Comparison of ENCODE assay signal across 9 cellular contexts in the genomic region with DNA sequence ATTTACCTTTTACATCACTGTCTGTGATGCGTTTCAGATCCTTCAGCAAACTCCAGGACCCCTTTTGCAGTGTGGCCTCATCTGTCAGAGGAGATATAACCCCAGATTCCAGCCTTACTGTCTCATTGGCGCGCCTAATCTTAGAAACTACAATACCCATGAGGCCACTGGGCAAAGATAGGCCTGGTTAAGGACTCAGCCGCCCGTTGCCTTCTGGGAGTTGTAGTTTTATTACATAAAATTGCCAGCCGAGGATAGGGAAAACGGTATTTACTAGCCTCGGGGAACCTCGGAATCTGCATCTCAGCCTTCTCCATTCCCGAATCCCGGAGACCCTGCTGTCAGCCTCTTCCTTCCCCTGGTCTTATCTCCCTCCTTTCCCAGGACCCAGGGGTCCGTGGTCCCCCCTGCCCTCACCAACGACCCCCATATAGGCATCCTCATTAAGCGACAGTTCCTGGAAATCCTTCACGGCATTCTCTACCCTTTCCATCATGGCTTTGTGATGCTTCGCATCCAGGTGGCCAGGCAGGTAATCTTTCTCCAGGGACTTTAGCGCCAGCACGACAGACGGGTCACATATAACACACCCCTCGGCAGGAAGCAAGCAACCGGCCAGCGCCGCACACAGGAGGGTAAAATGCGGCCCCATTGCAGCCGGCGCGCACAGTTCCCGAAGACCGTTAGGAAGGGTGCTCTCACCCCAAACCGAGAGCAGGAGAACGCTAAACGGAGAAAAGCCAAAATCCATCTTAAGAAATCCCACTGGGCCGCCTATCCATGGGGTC. TPM values are rescaled to one million over a fixed set of nuclear protein-coding genes. Genes with fewer than 3 reads are reported as not detected.
DNase-seq lines count a peak whose midpoint lies in the region; ATAC-seq and TF ChIP-seq lines count a peak whose summit lies in the region.
"Had no signal": no experiment of that assay in that cellular context is flagged by ENCODE, and none has a peak within 500 bp of the region (broad histone marks: within the 10 kb centered on the region; RNA-seq: fewer than 3 reads in every experiment).

No MANE protein-coding gene starts in this region.

- H3K9me3 ChIP-seq in HUES6 (ENCODE audit: control insufficient read depth, insufficient read depth, low read depth, low read length) (no peaks in the 10 kb centered on the region), adrenal gland (replicated peaks in 1 of 3) (no peaks in the 10 kb centered on the region)

- H3K27me3 ChIP-seq in HUES6 (ENCODE audit: control insufficient read depth, insufficient read depth, low read length) (peaks cover 6% of the 10 kb centered on the region), adrenal gland (no peaks in the 10 kb centered on the region)

- DNase-seq in Caki2 (ENCODE audit: low read depth) (peak; percentile 55), RPMI7951 (ENCODE audit: low read depth) (peak; percentile 60), adrenal gland (peak; percentile 67 to 86 (median 77)), hippocampal formation (lab: John Stamatoyannopoulos, UW) (peak; percentile 44 to 53), coronary artery (ENCODE audit: low spot score) (no peak)
- peak; percentile 43 for DNase-seq in stimulated activated CD4-positive, alpha-beta T cell treated with anti-CD3 and anti-CD28 coated beads, Interleukin-4, amount 100 ng/mL, for 1 hour

- no peak for TF ChIP-seq POLR2A in adrenal gland (IDR thresholded peaks at IDR 0.05)

- WGBS in adrenal gland, 4 donors: 31 to 37% (median 35%) methylated on average over 27 to 33 of the region's 33 CpGs

- H3K4me1 ChIP-seq in HUES6 (ENCODE audit: control insufficient read depth, insufficient read depth, low read length) (peaks cover 22% of the 10 kb centered on the region), adrenal gland (replicated peaks in 1 of 2) (peaks cover 9 to 13% of the 10 kb centered on the region in 2 donors)

- peaks cover 12% of the 10 kb centered on the region for H3K36me3 ChIP-seq in HUES6 (ENCODE audit: control insufficient read depth, insufficient read depth, low read length)
- no peaks in the 10 kb centered on the region for H3K36me3 ChIP-seq in adrenal gland (replicated peaks in 1 of 2)

- H3K4me3 ChIP-seq in HUES6 (ENCODE audit: low read depth, low read length) (peak overlapping the region; percentile 51), adrenal gland (no peak overlapping the region), coronary artery (no peak overlapping the region)

- intact Hi-C loops in adrenal gland (cut with DNase I): no loop called here

- in situ Hi-C loops in Caki2 (cut with HindIII; ENCODE audit: low pct_unique_long_range_greater_than_20kb, low sequenced_read_pairs): no loop called here

- ATAC-seq in GM18868 (IDR thresholded peaks at IDR 0.05; ENCODE audit: unreplicated experiment): no peak

- H3K9ac ChIP-seq in HUES6 (ENCODE audit: low read length): no peak overlapping the region

- TF ChIP-seq CTCF in adrenal gland (IDR thresholded peaks at IDR 0.05) (no peak), coronary artery (IDR thresholded peaks at IDR 0.05) (no peak)

- H3K27ac ChIP-seq in HUES6 (ENCODE audit: low read depth, low read length) (no peak overlapping the region), adrenal gland (peak overlapping the region in 2 of 5 donors; percentile 9 to 48), coronary artery (no peak overlapping the region)
- H3K27ac ChIP-seq: HL-60 had no signal

RNA-seq across cellular contexts. Expression of a gene that starts 1.3 kb away (rescaled TPM):
- total RNA-seq in Caki2 (2014; rRNA removed; shearing (Covaris generic); ENCODE audit: low replicate concordance): 2.4 TPM in 1 of 2 replicates, not detected in the other
- 0.12 TPM in 1 of 2 replicates, not detected in the other for total RNA-seq in RPMI7951 (2014; rRNA removed; shearing (Covaris generic))
- total RNA-seq in adrenal gland: 1 to 10 TPM in 3 of 8 donors, under 1 TPM in 2, not detected in 3; 0.70 to 2.9 (median 1.8) TPM
- polyA plus RNA-seq in adrenal gland: 1 to 10 TPM in 2 of 3 donors, under 1 TPM in 1; 0.59 to 1.2 (median 1.2) TPM

RNA-seq across cellular contexts. Expression of a gene that starts 5.0 kb away (rescaled TPM):
- total RNA-seq in Caki2 (2014; rRNA removed; shearing (Covaris generic); ENCODE audit: low replicate concordance): not detected in 2 replicates
- 1.9 and 2.3 TPM in 2 replicates for total RNA-seq in RPMI7951 (2014; rRNA removed; shearing (Covaris generic))
- total RNA-seq in adrenal gland: 10 to 100 TPM; 13.3 to 23.1 (median 16.7) TPM
- polyA plus RNA-seq in adrenal gland: 10 to 100 TPM in 2 of 3 donors, 1 to 10 TPM in 1; 5.1 to 38.9 (median 34.6) TPM

RNA-seq across cellular contexts. Expression of a gene that starts 7.0 kb away (rescaled TPM):
- 2.9 and 3.1 TPM in 2 replicates for total RNA-seq in Caki2 (2014; rRNA removed; shearing (Covaris generic); ENCODE audit: low replicate concordance)
- total RNA-seq in RPMI7951 (2014; rRNA removed; shearing (Covaris generic)): 0.60 and 0.78 TPM in 2 replicates
- total RNA-seq in adrenal gland: 1 to 10 TPM; 1.4 to 4.5 (median 2.4) TPM
- 1 to 10 TPM; 1.2 to 1.9 (median 1.7) TPM for polyA plus RNA-seq in adrenal gland

RNA-seq across cellular contexts. Expression of a gene that starts 9.9 kb away (rescaled TPM):
- total RNA-seq in Caki2 (2014; rRNA removed; shearing (Covaris generic); ENCODE audit: low replicate concordance): not detected in 2 replicates
- total RNA-seq in RPMI7951 (2014; rRNA removed; shearing (Covaris generic)): not detected in 2 replicates
- not detected for total RNA-seq in adrenal gland
- not detected for polyA plus RNA-seq in adrenal gland

RNA-seq across cellular contexts. Expression of a gene that starts 25.9 kb away (rescaled TPM):
- 0.34 TPM in 1 of 2 replicates, not detected in the other for total RNA-seq in Caki2 (2014; rRNA removed; shearing (Covaris generic); ENCODE audit: low replicate concordance)
- 0.24 and 0.39 TPM in 2 replicates for total RNA-seq in RPMI7951 (2014; rRNA removed; shearing (Covaris generic))
- 10 to 100 TPM in 7 of 8 donors, 1 to 10 TPM in 1; 9.4 to 45.9 (median 26.4) TPM for total RNA-seq in adrenal gland
- polyA plus RNA-seq in adrenal gland: 10 to 100 TPM in 2 of 3 donors, 1 to 10 TPM in 1; 8.9 to 57.9 (median 31.9) TPM
